In genomic region chrX:25600776-25601175, GRCh38 we compare ENCODE assay signal across 20 cellular contexts.
"Had no signal": no experiment of that assay in that cellular context is flagged by ENCODE, and none has a peak within 500 bp of the region (broad histone marks: within the 10 kb centered on the region; RNA-seq: fewer than 3 reads in every experiment).

No MANE protein-coding gene starts in this region.

- H3K27ac ChIP-seq: esophagus muscularis mucosa, gastrocnemius medialis, heart right ventricle, left ventricle myocardium inferior, prostate gland, right atrium auricular region, skin epidermis had no signal

- H3K9me3 ChIP-seq: gastrocnemius medialis, left ventricle myocardium inferior, prostate gland had no signal

- DNase-seq: activated B cell treated with CpG ODN at 0.5 μM for 24 hours; activated CD4-positive, alpha-beta T cell treated with anti-CD3 and anti-CD28 coated beads for 4 hours; activated CD8-positive, alpha-beta T cell treated with anti-CD3 and anti-CD28 coated beads, Interleukin-2, amount 10 ng/mL, durations not matched to agents 7 days and 5 days; activated naive CD4-positive, alpha-beta T cell treated with anti-CD3 and anti-CD28 coated beads for 36 hours; activated T-cell treated with anti-CD3 and anti-CD28 coated beads, Interleukin-2, amount 50 U/mL, for 4 hours; anterior cingulate cortex; effector CD8-positive, alpha-beta T cell; gastrocnemius medialis; heart right ventricle; kidney glomerular epithelial cell; left ventricle myocardium inferior; stimulated activated CD4-positive, alpha-beta T cell treated with anti-CD3 and anti-CD28 coated beads, Interleukin-15, amount 100 ng/mL, for 24 hours; stimulated activated CD4-positive, alpha-beta T cell treated with anti-CD3 and anti-CD28 coated beads, Interleukin-2, amount 100 ng/mL, for 48 hours; stimulated activated naive CD8-positive, alpha-beta T cell treated with anti-CD3 and anti-CD28 coated beads, Interleukin-15, amount 100 ng/mL, for 72 hours; T-cell; trophoblast cell had no signal

- H3K4me1 ChIP-seq: esophagus muscularis mucosa, gastrocnemius medialis, heart right ventricle, left ventricle myocardium inferior, prostate gland, right atrium auricular region had no signal

- H3K4me3 ChIP-seq: esophagus muscularis mucosa, gastrocnemius medialis, heart right ventricle, left ventricle myocardium inferior, prostate gland, right atrium auricular region, skin epidermis had no signal

- H3K27me3 ChIP-seq: esophagus muscularis mucosa, gastrocnemius medialis, heart right ventricle, right atrium auricular region had no signal

- H3K36me3 ChIP-seq: esophagus muscularis mucosa, gastrocnemius medialis, heart right ventricle, left ventricle myocardium inferior, prostate gland, right atrium auricular region had no signal
